In the genomic region with DNA sequence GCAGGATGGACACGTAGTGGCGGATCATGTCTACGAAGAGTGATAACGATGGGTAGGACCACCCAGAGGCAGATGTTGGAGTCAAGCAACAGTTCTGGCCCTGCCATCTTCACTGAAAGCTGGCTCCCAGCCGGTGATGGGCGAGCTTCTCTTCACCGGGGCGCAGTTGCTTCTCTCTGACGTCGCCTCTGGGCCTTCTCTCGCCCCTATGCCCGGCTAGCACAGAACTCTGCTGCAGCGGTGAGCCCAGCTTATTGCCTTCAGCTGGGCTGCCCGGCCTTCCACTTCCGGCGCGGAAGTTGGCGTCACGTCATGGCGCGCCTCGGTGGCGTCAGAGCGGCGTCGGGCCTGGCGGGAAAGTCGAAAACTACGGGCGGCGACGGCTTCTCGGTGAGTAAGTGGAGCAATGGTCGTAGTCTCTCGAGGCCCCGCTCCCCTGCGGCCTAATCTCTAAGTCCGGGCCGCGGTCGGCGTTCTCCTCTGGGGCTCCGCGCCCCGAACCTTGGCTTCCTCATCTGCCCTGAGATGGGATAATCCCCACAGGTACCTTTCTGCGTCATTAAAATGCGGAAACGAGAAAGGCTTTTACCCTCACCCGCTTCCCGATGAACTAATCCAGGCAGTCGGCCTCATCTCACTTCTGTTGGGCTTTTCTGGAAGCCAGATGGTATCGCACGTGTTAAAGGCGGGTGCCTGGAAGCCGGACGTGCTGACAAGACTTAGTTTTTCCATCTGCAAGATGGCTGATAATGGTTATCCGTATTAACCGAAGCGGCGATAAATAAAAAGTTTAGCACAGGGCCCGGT, we compare ENCODE assay signal across 1 cellular context.
A peak's percentile ranks its signal among the peaks of the same experiment; 100 is the strongest.
TF ChIP-seq lines count a peak whose summit lies in the region.

A gene (plus strand): TSS at position 354 of the 807 bp plus-strand sequence. CDS start 2,221 bp downstream, outside the sequence.

TF ChIP-seq in K562, 482 proteins besides CTCF, POLR2A, EP300 and RAD21 (continued from another document and continues in another):
- TF ChIP-seq, protein P1, sequence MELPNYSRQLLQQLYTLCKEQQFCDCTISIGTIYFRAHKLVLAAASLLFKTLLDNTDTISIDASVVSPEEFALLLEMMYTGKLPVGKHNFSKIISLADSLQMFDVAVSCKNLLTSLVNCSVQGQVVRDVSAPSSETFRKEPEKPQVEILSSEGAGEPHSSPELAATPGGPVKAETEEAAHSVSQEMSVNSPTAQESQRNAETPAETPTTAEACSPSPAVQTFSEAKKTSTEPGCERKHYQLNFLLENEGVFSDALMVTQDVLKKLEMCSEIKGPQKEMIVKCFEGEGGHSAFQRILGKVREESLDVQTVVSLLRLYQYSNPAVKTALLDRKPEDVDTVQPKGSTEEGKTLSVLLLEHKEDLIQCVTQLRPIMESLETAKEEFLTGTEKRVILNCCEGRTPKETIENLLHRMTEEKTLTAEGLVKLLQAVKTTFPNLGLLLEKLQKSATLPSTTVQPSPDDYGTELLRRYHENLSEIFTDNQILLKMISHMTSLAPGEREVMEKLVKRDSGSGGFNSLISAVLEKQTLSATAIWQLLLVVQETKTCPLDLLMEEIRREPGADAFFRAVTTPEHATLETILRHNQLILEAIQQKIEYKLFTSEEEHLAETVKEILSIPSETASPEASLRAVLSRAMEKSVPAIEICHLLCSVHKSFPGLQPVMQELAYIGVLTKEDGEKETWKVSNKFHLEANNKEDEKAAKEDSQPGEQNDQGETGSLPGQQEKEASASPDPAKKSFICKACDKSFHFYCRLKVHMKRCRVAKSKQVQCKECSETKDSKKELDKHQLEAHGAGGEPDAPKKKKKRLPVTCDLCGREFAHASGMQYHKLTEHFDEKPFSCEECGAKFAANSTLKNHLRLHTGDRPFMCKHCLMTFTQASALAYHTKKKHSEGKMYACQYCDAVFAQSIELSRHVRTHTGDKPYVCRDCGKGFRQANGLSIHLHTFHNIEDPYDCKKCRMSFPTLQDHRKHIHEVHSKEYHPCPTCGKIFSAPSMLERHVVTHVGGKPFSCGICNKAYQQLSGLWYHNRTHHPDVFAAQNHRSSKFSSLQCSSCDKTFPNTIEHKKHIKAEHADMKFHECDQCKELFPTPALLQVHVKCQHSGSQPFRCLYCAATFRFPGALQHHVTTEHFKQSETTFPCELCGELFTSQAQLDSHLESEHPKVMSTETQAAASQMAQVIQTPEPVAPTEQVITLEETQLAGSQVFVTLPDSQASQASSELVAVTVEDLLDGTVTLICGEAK (IDR thresholded peaks at IDR 0.05): peak; percentile 91
- TF ChIP-seq, protein P1 (CRISPR knock-in tag; IDR thresholded peaks at IDR 0.05): no peak
- TF ChIP-seq FOXJ3 (CRISPR knock-in tag; IDR thresholded peaks at IDR 0.05) (no peak), KAT2B (IDR thresholded peaks at IDR 0.05; ENCODE audit: low read depth, low read length) (no peak), HLTF (IDR thresholded peaks at IDR 0.05) (peak; percentile 59; the same call in 1 of the 2 replicates), CHCHD3 (CRISPR knock-in tag; IDR thresholded peaks at IDR 0.05) (no peak), ZNF436 (CRISPR knock-in tag; IDR thresholded peaks at IDR 0.05) (no peak; the same call in 1 of the 2 replicates), HNRNPH1 (optimal IDR thresholded peaks at IDR 0.05; ENCODE audit: low read depth, low read length) (no peak), HNRNPUL1 (IDR thresholded peaks at IDR 0.05; ENCODE audit: low read length) (no peak), TAF9B (IDR thresholded peaks at IDR 0.05; ENCODE audit: partially characterized antibody) (peak; percentile 81), TCF7L2 (IDR thresholded peaks at IDR 0.05; ENCODE audit: low read depth, low read length) (no peak), DNMT1 (IDR thresholded peaks at IDR 0.05) (no peak), FOXK2 (conservative IDR thresholded peaks at IDR 0.05 in 1 of 2, IDR thresholded peaks at IDR 0.05 in 1 of 2; ENCODE audit: low read depth in 2 of 2) (peak; percentile 96 to 98), POLR2H (tag; IDR thresholded peaks at IDR 0.05; ENCODE audit: low read depth) (peak; percentile 74), NCOA2 (IDR thresholded peaks at IDR 0.05; ENCODE audit: partially characterized antibody in 2 of 2) (no peak), ZNF311 (CRISPR knock-in tag; IDR thresholded peaks at IDR 0.05) (0 out of 2 replicates have a peak, but pooled peaks have one; percentile 43), PHF8 (IDR thresholded peaks at IDR 0.05; ENCODE audit: borderline replicate concordance, low read length) (peak; percentile 91), LEF1 (IDR thresholded peaks at IDR 0.05) (peak; percentile 45; the same call in 1 of the 2 replicates), ZNF77 (CRISPR knock-in tag; IDR thresholded peaks at IDR 0.05) (no peak)
- TF ChIP-seq, protein P2, sequence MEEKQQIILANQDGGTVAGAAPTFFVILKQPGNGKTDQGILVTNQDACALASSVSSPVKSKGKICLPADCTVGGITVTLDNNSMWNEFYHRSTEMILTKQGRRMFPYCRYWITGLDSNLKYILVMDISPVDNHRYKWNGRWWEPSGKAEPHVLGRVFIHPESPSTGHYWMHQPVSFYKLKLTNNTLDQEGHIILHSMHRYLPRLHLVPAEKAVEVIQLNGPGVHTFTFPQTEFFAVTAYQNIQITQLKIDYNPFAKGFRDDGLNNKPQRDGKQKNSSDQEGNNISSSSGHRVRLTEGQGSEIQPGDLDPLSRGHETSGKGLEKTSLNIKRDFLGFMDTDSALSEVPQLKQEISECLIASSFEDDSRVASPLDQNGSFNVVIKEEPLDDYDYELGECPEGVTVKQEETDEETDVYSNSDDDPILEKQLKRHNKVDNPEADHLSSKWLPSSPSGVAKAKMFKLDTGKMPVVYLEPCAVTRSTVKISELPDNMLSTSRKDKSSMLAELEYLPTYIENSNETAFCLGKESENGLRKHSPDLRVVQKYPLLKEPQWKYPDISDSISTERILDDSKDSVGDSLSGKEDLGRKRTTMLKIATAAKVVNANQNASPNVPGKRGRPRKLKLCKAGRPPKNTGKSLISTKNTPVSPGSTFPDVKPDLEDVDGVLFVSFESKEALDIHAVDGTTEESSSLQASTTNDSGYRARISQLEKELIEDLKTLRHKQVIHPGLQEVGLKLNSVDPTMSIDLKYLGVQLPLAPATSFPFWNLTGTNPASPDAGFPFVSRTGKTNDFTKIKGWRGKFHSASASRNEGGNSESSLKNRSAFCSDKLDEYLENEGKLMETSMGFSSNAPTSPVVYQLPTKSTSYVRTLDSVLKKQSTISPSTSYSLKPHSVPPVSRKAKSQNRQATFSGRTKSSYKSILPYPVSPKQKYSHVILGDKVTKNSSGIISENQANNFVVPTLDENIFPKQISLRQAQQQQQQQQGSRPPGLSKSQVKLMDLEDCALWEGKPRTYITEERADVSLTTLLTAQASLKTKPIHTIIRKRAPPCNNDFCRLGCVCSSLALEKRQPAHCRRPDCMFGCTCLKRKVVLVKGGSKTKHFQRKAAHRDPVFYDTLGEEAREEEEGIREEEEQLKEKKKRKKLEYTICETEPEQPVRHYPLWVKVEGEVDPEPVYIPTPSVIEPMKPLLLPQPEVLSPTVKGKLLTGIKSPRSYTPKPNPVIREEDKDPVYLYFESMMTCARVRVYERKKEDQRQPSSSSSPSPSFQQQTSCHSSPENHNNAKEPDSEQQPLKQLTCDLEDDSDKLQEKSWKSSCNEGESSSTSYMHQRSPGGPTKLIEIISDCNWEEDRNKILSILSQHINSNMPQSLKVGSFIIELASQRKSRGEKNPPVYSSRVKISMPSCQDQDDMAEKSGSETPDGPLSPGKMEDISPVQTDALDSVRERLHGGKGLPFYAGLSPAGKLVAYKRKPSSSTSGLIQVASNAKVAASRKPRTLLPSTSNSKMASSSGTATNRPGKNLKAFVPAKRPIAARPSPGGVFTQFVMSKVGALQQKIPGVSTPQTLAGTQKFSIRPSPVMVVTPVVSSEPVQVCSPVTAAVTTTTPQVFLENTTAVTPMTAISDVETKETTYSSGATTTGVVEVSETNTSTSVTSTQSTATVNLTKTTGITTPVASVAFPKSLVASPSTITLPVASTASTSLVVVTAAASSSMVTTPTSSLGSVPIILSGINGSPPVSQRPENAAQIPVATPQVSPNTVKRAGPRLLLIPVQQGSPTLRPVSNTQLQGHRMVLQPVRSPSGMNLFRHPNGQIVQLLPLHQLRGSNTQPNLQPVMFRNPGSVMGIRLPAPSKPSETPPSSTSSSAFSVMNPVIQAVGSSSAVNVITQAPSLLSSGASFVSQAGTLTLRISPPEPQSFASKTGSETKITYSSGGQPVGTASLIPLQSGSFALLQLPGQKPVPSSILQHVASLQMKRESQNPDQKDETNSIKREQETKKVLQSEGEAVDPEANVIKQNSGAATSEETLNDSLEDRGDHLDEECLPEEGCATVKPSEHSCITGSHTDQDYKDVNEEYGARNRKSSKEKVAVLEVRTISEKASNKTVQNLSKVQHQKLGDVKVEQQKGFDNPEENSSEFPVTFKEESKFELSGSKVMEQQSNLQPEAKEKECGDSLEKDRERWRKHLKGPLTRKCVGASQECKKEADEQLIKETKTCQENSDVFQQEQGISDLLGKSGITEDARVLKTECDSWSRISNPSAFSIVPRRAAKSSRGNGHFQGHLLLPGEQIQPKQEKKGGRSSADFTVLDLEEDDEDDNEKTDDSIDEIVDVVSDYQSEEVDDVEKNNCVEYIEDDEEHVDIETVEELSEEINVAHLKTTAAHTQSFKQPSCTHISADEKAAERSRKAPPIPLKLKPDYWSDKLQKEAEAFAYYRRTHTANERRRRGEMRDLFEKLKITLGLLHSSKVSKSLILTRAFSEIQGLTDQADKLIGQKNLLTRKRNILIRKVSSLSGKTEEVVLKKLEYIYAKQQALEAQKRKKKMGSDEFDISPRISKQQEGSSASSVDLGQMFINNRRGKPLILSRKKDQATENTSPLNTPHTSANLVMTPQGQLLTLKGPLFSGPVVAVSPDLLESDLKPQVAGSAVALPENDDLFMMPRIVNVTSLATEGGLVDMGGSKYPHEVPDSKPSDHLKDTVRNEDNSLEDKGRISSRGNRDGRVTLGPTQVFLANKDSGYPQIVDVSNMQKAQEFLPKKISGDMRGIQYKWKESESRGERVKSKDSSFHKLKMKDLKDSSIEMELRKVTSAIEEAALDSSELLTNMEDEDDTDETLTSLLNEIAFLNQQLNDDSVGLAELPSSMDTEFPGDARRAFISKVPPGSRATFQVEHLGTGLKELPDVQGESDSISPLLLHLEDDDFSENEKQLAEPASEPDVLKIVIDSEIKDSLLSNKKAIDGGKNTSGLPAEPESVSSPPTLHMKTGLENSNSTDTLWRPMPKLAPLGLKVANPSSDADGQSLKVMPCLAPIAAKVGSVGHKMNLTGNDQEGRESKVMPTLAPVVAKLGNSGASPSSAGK (IDR thresholded peaks at IDR 0.05): peak; percentile 95
- TF ChIP-seq, protein P3, sequence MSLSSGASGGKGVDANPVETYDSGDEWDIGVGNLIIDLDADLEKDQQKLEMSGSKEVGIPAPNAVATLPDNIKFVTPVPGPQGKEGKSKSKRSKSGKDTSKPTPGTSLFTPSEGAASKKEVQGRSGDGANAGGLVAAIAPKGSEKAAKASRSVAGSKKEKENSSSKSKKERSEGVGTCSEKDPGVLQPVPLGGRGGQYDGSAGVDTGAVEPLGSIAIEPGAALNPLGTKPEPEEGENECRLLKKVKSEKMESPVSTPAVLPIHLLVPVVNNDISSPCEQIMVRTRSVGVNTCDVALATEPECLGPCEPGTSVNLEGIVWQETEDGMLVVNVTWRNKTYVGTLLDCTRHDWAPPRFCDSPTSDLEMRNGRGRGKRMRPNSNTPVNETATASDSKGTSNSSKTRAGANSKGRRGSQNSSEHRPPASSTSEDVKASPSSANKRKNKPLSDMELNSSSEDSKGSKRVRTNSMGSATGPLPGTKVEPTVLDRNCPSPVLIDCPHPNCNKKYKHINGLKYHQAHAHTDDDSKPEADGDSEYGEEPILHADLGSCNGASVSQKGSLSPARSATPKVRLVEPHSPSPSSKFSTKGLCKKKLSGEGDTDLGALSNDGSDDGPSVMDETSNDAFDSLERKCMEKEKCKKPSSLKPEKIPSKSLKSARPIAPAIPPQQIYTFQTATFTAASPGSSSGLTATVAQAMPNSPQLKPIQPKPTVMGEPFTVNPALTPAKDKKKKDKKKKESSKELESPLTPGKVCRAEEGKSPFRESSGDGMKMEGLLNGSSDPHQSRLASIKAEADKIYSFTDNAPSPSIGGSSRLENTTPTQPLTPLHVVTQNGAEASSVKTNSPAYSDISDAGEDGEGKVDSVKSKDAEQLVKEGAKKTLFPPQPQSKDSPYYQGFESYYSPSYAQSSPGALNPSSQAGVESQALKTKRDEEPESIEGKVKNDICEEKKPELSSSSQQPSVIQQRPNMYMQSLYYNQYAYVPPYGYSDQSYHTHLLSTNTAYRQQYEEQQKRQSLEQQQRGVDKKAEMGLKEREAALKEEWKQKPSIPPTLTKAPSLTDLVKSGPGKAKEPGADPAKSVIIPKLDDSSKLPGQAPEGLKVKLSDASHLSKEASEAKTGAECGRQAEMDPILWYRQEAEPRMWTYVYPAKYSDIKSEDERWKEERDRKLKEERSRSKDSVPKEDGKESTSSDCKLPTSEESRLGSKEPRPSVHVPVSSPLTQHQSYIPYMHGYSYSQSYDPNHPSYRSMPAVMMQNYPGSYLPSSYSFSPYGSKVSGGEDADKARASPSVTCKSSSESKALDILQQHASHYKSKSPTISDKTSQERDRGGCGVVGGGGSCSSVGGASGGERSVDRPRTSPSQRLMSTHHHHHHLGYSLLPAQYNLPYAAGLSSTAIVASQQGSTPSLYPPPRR (CRISPR knock-in tag; IDR thresholded peaks at IDR 0.05; ENCODE audit: borderline replicate concordance): no peak
- TF ChIP-seq, protein P4, sequence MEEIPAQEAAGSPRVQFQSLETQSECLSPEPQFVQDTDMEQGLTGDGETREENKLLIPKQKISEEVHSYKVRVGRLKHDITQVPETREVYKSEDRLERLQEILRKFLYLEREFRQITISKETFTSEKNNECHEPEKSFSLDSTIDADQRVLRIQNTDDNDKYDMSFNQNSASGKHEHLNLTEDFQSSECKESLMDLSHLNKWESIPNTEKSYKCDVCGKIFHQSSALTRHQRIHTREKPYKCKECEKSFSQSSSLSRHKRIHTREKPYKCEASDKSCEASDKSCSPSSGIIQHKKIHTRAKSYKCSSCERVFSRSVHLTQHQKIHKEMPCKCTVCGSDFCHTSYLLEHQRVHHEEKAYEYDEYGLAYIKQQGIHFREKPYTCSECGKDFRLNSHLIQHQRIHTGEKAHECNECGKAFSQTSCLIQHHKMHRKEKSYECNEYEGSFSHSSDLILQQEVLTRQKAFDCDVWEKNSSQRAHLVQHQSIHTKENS (CRISPR knock-in tag; IDR thresholded peaks at IDR 0.05): no peak
